In genomic region chr17:36948717-36949460, GRCh38 we compare ENCODE assay signal across 1 cellular context.
TF ChIP-seq lines count a peak whose summit lies in the region.

AATF (plus strand) TSS chr17:36948954; CDS start chr17:36949126, 172 bp downstream.

TF ChIP-seq in K562, 482 proteins besides CTCF, POLR2A, EP300 and RAD21 (continued from another document and continues in another):
- TF ChIP-seq CREB3L1 (IDR thresholded peaks at IDR 0.05; ENCODE audit: borderline replicate concordance, low read depth) (peak; percentile 51; the same call in 1 of the 2 replicates), MYBL2 (IDR thresholded peaks at IDR 0.05; ENCODE audit: low read depth) (no peak), MYBL2 (CRISPR knock-in tag; IDR thresholded peaks at IDR 0.05; ENCODE audit: borderline replicate concordance) (no peak), MYNN (IDR thresholded peaks at IDR 0.05) (no peak), MYNN (CRISPR knock-in tag; IDR thresholded peaks at IDR 0.05) (0 out of 2 replicates have a peak, but pooled peaks have one; percentile 16), TCF15 (CRISPR knock-in tag; IDR thresholded peaks at IDR 0.05) (no peak), GMEB1 (CRISPR knock-in tag; IDR thresholded peaks at IDR 0.05) (peak; percentile 82), ZNF124 (CRISPR knock-in tag; IDR thresholded peaks at IDR 0.05) (no peak), E2F1 (CRISPR knock-in tag; IDR thresholded peaks at IDR 0.05) (peak; percentile 98), U2AF2 (optimal IDR thresholded peaks at IDR 0.05; ENCODE audit: low read depth, low read length) (no peak), ZNF507 (tag; conservative IDR thresholded peaks at IDR 0.05) (no peak), BCLAF1 (IDR thresholded peaks at IDR 0.05; ENCODE audit: borderline replicate concordance in 1 of 2, control insufficient read depth in 1 of 2, low read depth in 2 of 2, low read length in 1 of 2) (0 out of 4 replicates have a peak, but pooled peaks of 1 of the 2 experiments have one; percentile 30), ATF2 (CRISPR knock-in tag; IDR thresholded peaks at IDR 0.05) (no peak), NR1H2 (CRISPR knock-in tag; IDR thresholded peaks at IDR 0.05) (no peak), ZBED1 (IDR thresholded peaks at IDR 0.05) (no peak), ZNF239 (CRISPR knock-in tag; IDR thresholded peaks at IDR 0.05) (no peak), SMARCA4 (IDR thresholded peaks at IDR 0.05) (no peak), GATA2 (CRISPR knock-in tag; IDR thresholded peaks at IDR 0.05) (no peak), TCF3 (CRISPR knock-in tag; IDR thresholded peaks at IDR 0.05) (no peak), ZNF253 (CRISPR knock-in tag; conservative IDR thresholded peaks at IDR 0.05) (no peak), ATF4 (CRISPR knock-in tag; IDR thresholded peaks at IDR 0.05) (no peak), SMAD4 (CRISPR knock-in tag; conservative IDR thresholded peaks at IDR 0.05) (no peak), RFX1 (IDR thresholded peaks at IDR 0.05) (no peak), CBX3 (IDR thresholded peaks at IDR 0.05; ENCODE audit: borderline replicate concordance in 1 of 2, low read length in 2 of 2) (peak in 1 of 2 experiments; percentile 91; a peak in 2 of 3 replicates), CLOCK (CRISPR knock-in tag; IDR thresholded peaks at IDR 0.05; ENCODE audit: borderline replicate concordance) (no peak), CSDE1 (IDR thresholded peaks at IDR 0.05) (no peak), TFAP4 (CRISPR knock-in tag; IDR thresholded peaks at IDR 0.05; ENCODE audit: borderline replicate concordance) (peak; percentile 73), BHLHE40 (IDR thresholded peaks at IDR 0.05; ENCODE audit: low read length) (peak; percentile 99), CAMTA2 (CRISPR knock-in tag; conservative IDR thresholded peaks at IDR 0.05) (no peak), ZNF584 (CRISPR knock-in tag; IDR thresholded peaks at IDR 0.05; ENCODE audit: low read depth) (no peak), LCOR (CRISPR knock-in tag; IDR thresholded peaks at IDR 0.05) (peak; percentile 90), RBM15 (IDR thresholded peaks at IDR 0.05; ENCODE audit: insufficient read depth, low read length) (no peak), EZH2 (IDR thresholded peaks at IDR 0.05; ENCODE audit: borderline replicate concordance, low read depth, low read length) (no peak), ZNF12 (CRISPR knock-in tag; IDR thresholded peaks at IDR 0.05) (no peak), PURB (CRISPR knock-in tag; IDR thresholded peaks at IDR 0.05; ENCODE audit: low read depth) (no peak), NELFE (IDR thresholded peaks at IDR 0.05; ENCODE audit: insufficient read depth, insufficient read length) (no peak), ZNF695 (CRISPR knock-in tag; IDR thresholded peaks at IDR 0.05) (no peak), REST (CRISPR knock-in tag; IDR thresholded peaks at IDR 0.05; ENCODE audit: low read depth) (no peak; the same call in 1 of the 2 replicates), ILF3 (IDR thresholded peaks at IDR 0.05; ENCODE audit: borderline replicate concordance) (no peak), PBX2 (CRISPR knock-in tag; IDR thresholded peaks at IDR 0.05; ENCODE audit: low read depth) (no peak), PBX2 (tag; conservative IDR thresholded peaks at IDR 0.05; ENCODE audit: low read depth) (no peak)
